14 cellular contexts compared by ENCODE assay signal in genomic region chr19:2813235-2814160, GRCh38. TPM values are rescaled to one million over a fixed set of nuclear protein-coding genes. Genes with fewer than 3 reads are reported as not detected.
"Had no signal": no experiment of that assay in that cellular context is flagged by ENCODE, and none has a peak within 500 bp of the region (broad histone marks: within the 10 kb centered on the region; RNA-seq: fewer than 3 reads in every experiment).

No MANE protein-coding gene starts in this region.

- FAIRE-seq: endometrium, islet of Langerhans, urothelium cell line had no signal

- H3K4me3 ChIP-seq: dorsolateral prefrontal cortex, left lung had no signal

- H3K27ac Mint-ChIP-seq: activated CD4-positive, alpha-beta memory T cell treated with anti-CD3 and anti-CD28 coated beads, Interleukin-2, amount 10 ng/mL, durations not matched to agents 7 days and 5 days; activated naive CD8-positive, alpha-beta T cell; brain had no signal

- H3K4me1 Mint-ChIP-seq: activated CD4-positive, alpha-beta memory T cell treated with anti-CD3 and anti-CD28 coated beads, Interleukin-2, amount 10 ng/mL, durations not matched to agents 7 days and 5 days; brain had no signal

- H3K9me3 ChIP-seq: left lung had no signal

- H3K4me1 ChIP-seq: foreskin keratinocyte, left lung had no signal

- DNase-seq: activated CD4-positive, alpha-beta memory T cell treated with anti-CD3 and anti-CD28 coated beads, Interleukin-2, amount 10 ng/mL, durations not matched to agents 7 days and 5 days; activated gamma-delta T cell; activated T-cell treated with anti-CD3 and anti-CD28 coated beads, Interleukin-2, amount 50 U/mL, for 48 hours; foreskin keratinocyte; retina had no signal

- H3K9me3 Mint-ChIP-seq: activated CD4-positive, alpha-beta memory T cell treated with anti-CD3 and anti-CD28 coated beads, Interleukin-2, amount 10 ng/mL, durations not matched to agents 7 days and 5 days; neural crest cell had no signal

- H3K27me3 ChIP-seq: dorsolateral prefrontal cortex, foreskin keratinocyte, left lung had no signal

- H3K27ac ChIP-seq: foreskin keratinocyte, left lung had no signal

- H3K4me3 Mint-ChIP-seq: activated CD4-positive, alpha-beta memory T cell treated with anti-CD3 and anti-CD28 coated beads, Interleukin-2, amount 10 ng/mL, durations not matched to agents 7 days and 5 days; activated naive CD8-positive, alpha-beta T cell; brain had no signal

- ATAC-seq: foreskin keratinocyte, left lung had no signal

- H3K27me3 Mint-ChIP-seq: activated CD4-positive, alpha-beta memory T cell treated with anti-CD3 and anti-CD28 coated beads, Interleukin-2, amount 10 ng/mL, durations not matched to agents 7 days and 5 days; activated naive CD8-positive, alpha-beta T cell; brain had no signal

RNA-seq across cellular contexts. Expression of gene ZNF556, which starts 53.6 kb away (rescaled TPM):
- total RNA-seq: activated CD4-positive, alpha-beta memory T cell treated with anti-CD3 and anti-CD28 coated beads, Interleukin-2, amount 10 ng/mL, durations not matched to agents 7 days and 5 days; foreskin keratinocyte; left lung; T-helper 2 cell treated with Interferon-gamma antibody and Interleukin-4, amounts not matched to agents 100 ng/mL and 5 ng/mL, for 36 hours had no signal
- polyA plus RNA-seq: foreskin keratinocyte had no signal
